1 cellular context compared by ENCODE assay signal in the genomic region with DNA sequence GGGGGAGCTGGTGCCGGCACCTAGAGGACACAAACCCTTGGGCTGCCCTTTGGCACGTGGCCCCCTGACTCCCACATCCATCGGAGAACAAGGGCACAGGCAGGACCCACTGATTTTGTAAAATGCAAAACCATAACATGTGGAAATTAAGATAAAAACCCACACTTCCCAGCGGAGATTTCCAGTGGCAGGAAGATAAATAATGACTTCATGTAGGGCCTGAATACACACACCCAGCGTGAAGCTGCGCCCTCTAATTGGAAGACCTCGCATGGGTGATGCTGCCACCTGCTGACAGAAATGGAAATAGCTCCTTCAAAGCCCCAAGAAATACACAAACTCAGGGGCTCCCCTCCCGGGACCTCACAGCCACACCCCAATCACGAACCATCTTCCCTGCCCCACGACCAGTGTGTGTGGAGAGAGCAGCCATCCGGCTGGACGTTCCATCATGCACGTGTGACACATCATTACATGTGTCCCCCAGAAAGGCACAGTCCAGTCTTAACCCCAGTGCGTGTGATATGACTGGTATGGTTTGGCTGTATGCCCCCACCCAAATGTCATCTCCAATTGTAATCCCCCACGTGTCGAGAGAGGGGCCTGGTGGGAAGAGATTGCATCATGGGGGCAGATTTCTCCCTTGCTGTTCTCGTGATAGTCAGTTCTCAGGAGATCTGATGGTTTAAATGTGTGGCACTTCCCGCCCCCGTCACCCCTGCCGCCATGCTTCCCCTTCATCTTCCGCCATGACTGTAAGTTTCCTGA.
A peak's percentile ranks its signal among the peaks of the same experiment; 100 is the strongest.
TF ChIP-seq lines count a peak whose summit lies in the region.

No MANE protein-coding gene starts in this region.

TF ChIP-seq in HEK293, 187 proteins besides CTCF, POLR2A, EP300 and RAD21 (continued from another document and continues in another):
- TF ChIP-seq, protein P1, sequence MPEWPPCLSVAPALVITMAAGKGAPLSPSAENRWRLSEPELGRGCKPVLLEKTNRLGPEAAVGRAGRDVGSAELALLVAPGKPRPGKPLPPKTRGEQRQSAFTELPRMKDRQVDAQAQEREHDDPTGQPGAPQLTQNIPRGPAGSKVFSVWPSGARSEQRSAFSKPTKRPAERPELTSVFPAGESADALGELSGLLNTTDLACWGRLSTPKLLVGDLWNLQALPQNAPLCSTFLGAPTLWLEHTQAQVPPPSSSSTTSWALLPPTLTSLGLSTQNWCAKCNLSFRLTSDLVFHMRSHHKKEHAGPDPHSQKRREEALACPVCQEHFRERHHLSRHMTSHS (tag by site-specific recombination; IDR thresholded peaks at IDR 0.05), result no peak
- TF ChIP-seq, protein P2, sequence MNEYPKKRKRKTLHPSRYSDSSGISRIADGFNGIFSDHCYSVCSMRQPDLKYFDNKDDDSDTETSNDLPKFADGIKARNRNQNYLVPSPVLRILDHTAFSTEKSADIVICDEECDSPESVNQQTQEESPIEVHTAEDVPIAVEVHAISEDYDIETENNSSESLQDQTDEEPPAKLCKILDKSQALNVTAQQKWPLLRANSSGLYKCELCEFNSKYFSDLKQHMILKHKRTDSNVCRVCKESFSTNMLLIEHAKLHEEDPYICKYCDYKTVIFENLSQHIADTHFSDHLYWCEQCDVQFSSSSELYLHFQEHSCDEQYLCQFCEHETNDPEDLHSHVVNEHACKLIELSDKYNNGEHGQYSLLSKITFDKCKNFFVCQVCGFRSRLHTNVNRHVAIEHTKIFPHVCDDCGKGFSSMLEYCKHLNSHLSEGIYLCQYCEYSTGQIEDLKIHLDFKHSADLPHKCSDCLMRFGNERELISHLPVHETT (tag by site-specific recombination; IDR thresholded peaks at IDR 0.05), result no peak
- no peak for TF ChIP-seq ZNF426 (tag by site-specific recombination; IDR thresholded peaks at IDR 0.05)
- TF ChIP-seq OVOL3 (tag by site-specific recombination; IDR thresholded peaks at IDR 0.05), result no peak
- TF ChIP-seq KLF16 (tag by site-specific recombination; IDR thresholded peaks at IDR 0.05), result no peak
- no peak for TF ChIP-seq ZNF623 (tag by site-specific recombination; IDR thresholded peaks at IDR 0.05)
- no peak for TF ChIP-seq TCF7L2 (IDR thresholded peaks at IDR 0.05; ENCODE audit: borderline replicate concordance, low read depth, low read length)
- peak; percentile 24; the same call in 1 of the 2 replicates for TF ChIP-seq ZNF629 (tag by site-specific recombination; IDR thresholded peaks at IDR 0.05)
- TF ChIP-seq, protein P3, sequence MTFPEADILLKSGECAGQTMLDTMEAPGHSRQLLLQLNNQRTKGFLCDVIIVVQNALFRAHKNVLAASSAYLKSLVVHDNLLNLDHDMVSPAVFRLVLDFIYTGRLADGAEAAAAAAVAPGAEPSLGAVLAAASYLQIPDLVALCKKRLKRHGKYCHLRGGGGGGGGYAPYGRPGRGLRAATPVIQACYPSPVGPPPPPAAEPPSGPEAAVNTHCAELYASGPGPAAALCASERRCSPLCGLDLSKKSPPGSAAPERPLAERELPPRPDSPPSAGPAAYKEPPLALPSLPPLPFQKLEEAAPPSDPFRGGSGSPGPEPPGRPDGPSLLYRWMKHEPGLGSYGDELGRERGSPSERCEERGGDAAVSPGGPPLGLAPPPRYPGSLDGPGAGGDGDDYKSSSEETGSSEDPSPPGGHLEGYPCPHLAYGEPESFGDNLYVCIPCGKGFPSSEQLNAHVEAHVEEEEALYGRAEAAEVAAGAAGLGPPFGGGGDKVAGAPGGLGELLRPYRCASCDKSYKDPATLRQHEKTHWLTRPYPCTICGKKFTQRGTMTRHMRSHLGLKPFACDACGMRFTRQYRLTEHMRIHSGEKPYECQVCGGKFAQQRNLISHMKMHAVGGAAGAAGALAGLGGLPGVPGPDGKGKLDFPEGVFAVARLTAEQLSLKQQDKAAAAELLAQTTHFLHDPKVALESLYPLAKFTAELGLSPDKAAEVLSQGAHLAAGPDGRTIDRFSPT (tag by site-specific recombination; IDR thresholded peaks at IDR 0.05), result no peak
- TF ChIP-seq ZNF654 (tag by site-specific recombination; IDR thresholded peaks at IDR 0.05; ENCODE audit: low read depth), result peak; percentile 70
- TF ChIP-seq ZNF202 (tag by site-specific recombination; IDR thresholded peaks at IDR 0.05; ENCODE audit: borderline replicate concordance), result no peak
- TF ChIP-seq, protein P4, sequence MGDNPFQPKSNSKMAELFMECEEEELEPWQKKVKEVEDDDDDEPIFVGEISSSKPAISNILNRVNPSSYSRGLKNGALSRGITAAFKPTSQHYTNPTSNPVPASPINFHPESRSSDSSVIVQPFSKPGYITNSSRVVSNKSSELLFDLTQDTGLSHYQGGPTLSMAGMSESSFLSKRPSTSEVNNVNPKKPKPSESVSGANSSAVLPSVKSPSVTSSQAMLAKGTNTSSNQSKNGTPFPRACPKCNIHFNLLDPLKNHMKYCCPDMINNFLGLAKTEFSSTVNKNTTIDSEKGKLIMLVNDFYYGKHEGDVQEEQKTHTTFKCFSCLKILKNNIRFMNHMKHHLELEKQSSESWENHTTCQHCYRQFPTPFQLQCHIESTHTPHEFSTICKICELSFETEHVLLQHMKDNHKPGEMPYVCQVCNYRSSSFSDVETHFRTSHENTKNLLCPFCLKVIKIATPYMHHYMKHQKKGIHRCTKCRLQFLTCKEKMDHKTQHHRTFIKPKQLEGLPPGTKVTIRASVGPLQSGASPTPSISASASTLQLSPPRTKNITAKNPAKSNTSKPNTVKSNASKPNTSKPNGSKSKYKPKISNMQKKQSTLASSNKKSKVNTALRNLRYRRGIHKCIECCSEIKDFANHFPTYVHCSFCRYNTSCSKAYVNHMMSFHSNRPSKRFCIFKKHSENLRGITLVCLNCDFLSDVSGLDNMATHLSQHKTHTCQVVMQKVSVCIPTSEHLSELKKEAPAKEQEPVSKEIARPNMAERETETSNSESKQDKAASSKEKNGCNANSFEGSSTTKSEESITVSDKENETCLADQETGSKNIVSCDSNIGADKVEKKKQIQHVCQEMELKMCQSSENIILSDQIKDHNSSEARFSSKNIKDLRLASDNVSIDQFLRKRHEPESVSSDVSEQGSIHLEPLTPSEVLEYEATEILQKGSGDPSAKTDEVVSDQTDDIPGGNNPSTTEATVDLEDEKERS (tag by site-specific recombination; IDR thresholded peaks at IDR 0.05), result no peak
- TF ChIP-seq, protein P5, sequence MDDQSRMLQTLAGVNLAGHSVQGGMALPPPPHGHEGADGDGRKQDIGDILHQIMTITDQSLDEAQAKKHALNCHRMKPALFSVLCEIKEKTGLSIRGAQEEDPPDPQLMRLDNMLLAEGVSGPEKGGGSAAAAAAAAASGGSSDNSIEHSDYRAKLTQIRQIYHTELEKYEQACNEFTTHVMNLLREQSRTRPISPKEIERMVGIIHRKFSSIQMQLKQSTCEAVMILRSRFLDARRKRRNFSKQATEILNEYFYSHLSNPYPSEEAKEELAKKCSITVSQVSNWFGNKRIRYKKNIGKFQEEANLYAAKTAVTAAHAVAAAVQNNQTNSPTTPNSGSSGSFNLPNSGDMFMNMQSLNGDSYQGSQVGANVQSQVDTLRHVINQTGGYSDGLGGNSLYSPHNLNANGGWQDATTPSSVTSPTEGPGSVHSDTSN (CRISPR knock-in tag; IDR thresholded peaks at IDR 0.05), result no peak
- no peak for TF ChIP-seq ZNF558 (tag by site-specific recombination; IDR thresholded peaks at IDR 0.05)
- TF ChIP-seq ZNF416 (tag by site-specific recombination; IDR thresholded peaks at IDR 0.05), result no peak
- no peak for TF ChIP-seq ZNF747 (tag by site-specific recombination; IDR thresholded peaks at IDR 0.05)
- TF ChIP-seq, protein P6, sequence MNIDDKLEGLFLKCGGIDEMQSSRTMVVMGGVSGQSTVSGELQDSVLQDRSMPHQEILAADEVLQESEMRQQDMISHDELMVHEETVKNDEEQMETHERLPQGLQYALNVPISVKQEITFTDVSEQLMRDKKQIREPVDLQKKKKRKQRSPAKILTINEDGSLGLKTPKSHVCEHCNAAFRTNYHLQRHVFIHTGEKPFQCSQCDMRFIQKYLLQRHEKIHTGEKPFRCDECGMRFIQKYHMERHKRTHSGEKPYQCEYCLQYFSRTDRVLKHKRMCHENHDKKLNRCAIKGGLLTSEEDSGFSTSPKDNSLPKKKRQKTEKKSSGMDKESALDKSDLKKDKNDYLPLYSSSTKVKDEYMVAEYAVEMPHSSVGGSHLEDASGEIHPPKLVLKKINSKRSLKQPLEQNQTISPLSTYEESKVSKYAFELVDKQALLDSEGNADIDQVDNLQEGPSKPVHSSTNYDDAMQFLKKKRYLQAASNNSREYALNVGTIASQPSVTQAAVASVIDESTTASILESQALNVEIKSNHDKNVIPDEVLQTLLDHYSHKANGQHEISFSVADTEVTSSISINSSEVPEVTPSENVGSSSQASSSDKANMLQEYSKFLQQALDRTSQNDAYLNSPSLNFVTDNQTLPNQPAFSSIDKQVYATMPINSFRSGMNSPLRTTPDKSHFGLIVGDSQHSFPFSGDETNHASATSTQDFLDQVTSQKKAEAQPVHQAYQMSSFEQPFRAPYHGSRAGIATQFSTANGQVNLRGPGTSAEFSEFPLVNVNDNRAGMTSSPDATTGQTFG (tag by site-specific recombination; IDR thresholded peaks at IDR 0.05; ENCODE audit: borderline replicate concordance), result no peak
- TF ChIP-seq, protein P7, sequence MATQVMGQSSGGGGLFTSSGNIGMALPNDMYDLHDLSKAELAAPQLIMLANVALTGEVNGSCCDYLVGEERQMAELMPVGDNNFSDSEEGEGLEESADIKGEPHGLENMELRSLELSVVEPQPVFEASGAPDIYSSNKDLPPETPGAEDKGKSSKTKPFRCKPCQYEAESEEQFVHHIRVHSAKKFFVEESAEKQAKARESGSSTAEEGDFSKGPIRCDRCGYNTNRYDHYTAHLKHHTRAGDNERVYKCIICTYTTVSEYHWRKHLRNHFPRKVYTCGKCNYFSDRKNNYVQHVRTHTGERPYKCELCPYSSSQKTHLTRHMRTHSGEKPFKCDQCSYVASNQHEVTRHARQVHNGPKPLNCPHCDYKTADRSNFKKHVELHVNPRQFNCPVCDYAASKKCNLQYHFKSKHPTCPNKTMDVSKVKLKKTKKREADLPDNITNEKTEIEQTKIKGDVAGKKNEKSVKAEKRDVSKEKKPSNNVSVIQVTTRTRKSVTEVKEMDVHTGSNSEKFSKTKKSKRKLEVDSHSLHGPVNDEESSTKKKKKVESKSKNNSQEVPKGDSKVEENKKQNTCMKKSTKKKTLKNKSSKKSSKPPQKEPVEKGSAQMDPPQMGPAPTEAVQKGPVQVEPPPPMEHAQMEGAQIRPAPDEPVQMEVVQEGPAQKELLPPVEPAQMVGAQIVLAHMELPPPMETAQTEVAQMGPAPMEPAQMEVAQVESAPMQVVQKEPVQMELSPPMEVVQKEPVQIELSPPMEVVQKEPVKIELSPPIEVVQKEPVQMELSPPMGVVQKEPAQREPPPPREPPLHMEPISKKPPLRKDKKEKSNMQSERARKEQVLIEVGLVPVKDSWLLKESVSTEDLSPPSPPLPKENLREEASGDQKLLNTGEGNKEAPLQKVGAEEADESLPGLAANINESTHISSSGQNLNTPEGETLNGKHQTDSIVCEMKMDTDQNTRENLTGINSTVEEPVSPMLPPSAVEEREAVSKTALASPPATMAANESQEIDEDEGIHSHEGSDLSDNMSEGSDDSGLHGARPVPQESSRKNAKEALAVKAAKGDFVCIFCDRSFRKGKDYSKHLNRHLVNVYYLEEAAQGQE (tag by site-specific recombination; IDR thresholded peaks at IDR 0.05), result no peak
- TF ChIP-seq ZNF624 (tag by site-specific recombination; IDR thresholded peaks at IDR 0.05), result no peak
- TF ChIP-seq ZNF600 (tag by site-specific recombination; IDR thresholded peaks at IDR 0.05), result no peak
- TF ChIP-seq ZSCAN23 (tag by site-specific recombination; IDR thresholded peaks at IDR 0.05), result no peak
- TF ChIP-seq ZNF214 (tag by site-specific recombination; IDR thresholded peaks at IDR 0.05; ENCODE audit: borderline replicate concordance), result no peak
- TF ChIP-seq ZNF10 (tag by site-specific recombination; IDR thresholded peaks at IDR 0.05), result no peak
- no peak for TF ChIP-seq ZNF354C (tag by site-specific recombination; IDR thresholded peaks at IDR 0.05; ENCODE audit: borderline replicate concordance, low read depth)
- peak; percentile 23; the same call in 1 of the 2 replicates for TF ChIP-seq OSR2 (tag by site-specific recombination; IDR thresholded peaks at IDR 0.05)
- no peak for TF ChIP-seq ZNF777 (tag by site-specific recombination; IDR thresholded peaks at IDR 0.05; ENCODE audit: borderline replicate concordance)
- TF ChIP-seq, protein P8, sequence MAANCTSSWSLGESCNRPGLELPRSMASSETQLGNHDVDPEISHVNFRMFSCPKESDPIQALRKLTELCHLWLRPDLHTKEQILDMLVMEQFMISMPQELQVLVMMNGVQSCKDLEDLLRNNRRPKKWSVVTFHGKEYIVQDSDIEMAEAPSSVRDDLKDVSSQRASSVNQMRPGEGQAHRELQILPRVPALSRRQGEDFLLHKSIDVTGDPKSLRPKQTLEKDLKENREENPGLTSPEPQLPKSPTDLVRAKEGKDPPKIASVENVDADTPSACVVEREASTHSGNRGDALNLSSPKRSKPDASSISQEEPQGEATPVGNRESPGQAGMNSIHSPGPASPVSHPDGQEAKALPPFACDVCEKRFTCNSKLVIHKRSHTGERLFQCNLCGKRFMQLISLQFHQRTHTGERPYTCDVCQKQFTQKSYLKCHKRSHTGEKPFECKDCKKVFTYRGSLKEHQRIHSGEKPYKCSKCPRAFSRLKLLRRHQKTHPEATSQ (tag by site-specific recombination; IDR thresholded peaks at IDR 0.05), result no peak
- no peak for TF ChIP-seq ZNF610 (tag by site-specific recombination; IDR thresholded peaks at IDR 0.05; ENCODE audit: borderline replicate concordance)
- TF ChIP-seq MZF1 (tag by site-specific recombination; IDR thresholded peaks at IDR 0.05; ENCODE audit: borderline replicate concordance), result no peak
- TF ChIP-seq ZBTB21 (tag by site-specific recombination; IDR thresholded peaks at IDR 0.05), result no peak
- TF ChIP-seq, protein P9, sequence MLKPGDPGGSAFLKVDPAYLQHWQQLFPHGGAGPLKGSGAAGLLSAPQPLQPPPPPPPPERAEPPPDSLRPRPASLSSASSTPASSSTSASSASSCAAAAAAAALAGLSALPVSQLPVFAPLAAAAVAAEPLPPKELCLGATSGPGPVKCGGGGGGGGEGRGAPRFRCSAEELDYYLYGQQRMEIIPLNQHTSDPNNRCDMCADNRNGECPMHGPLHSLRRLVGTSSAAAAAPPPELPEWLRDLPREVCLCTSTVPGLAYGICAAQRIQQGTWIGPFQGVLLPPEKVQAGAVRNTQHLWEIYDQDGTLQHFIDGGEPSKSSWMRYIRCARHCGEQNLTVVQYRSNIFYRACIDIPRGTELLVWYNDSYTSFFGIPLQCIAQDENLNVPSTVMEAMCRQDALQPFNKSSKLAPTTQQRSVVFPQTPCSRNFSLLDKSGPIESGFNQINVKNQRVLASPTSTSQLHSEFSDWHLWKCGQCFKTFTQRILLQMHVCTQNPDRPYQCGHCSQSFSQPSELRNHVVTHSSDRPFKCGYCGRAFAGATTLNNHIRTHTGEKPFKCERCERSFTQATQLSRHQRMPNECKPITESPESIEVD (tag by site-specific recombination; IDR thresholded peaks at IDR 0.05), result no peak; the same call in 1 of the 2 replicates
- TF ChIP-seq, protein P10, sequence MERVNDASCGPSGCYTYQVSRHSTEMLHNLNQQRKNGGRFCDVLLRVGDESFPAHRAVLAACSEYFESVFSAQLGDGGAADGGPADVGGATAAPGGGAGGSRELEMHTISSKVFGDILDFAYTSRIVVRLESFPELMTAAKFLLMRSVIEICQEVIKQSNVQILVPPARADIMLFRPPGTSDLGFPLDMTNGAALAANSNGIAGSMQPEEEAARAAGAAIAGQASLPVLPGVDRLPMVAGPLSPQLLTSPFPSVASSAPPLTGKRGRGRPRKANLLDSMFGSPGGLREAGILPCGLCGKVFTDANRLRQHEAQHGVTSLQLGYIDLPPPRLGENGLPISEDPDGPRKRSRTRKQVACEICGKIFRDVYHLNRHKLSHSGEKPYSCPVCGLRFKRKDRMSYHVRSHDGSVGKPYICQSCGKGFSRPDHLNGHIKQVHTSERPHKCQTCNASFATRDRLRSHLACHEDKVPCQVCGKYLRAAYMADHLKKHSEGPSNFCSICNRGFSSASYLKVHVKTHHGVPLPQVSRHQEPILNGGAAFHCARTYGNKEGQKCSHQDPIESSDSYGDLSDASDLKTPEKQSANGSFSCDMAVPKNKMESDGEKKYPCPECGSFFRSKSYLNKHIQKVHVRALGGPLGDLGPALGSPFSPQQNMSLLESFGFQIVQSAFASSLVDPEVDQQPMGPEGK (tag by site-specific recombination; IDR thresholded peaks at IDR 0.05), result peak; percentile 35; the same call in 1 of the 2 replicates
